ENCODE assay signal across 17 cellular contexts in the genomic region with DNA sequence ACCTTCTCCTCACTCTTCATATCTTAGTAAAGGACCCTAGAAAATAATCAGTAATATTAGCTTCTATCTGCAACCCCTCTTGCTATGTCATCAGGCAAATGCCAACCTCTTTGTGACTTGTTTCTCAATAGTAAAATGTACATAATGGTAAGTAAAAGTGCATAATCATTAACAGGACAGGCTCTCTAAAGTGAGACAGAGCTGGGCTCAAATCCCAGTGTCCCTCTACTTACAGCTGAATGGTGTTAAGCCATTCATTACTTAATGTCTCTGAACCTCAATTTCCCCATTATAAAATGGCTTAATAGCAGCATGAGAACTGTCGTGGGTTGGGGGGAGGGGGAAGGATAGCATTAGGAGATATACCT.
DNase-seq lines count a peak whose midpoint lies in the region; ATAC-seq and TF ChIP-seq lines count a peak whose summit lies in the region.
"Had no signal": no experiment of that assay in that cellular context is flagged by ENCODE, and none has a peak within 500 bp of the region (broad histone marks: within the 10 kb centered on the region; RNA-seq: fewer than 3 reads in every experiment).

No MANE protein-coding gene starts in this region.

- no peak overlapping the region for H3K27ac Mint-ChIP-seq in activated T-cell treated with anti-CD3 and anti-CD28 coated beads, Interleukin-2, amount 50 U/mL, for 72 hours
- H3K27ac Mint-ChIP-seq in T-cell, result no peak overlapping the region
- H3K27ac Mint-ChIP-seq: activated CD4-positive, alpha-beta memory T cell treated with anti-CD3 and anti-CD28 coated beads for 36 hours; activated naive CD4-positive, alpha-beta T cell treated with anti-CD3 and anti-CD28 coated beads, Interleukin-2, amount 50 U/mL, for 24 hours; T-helper 1 cell treated with Interleukin-12 subunit alpha and Interleukin-12 subunit beta and Interleukin-4 antibody, amounts not matched to agents 30 μg/mL and 1 μg/mL, for 36 hours had no signal

- H4K20me1 ChIP-seq in OCI-LY1 (ENCODE audit: insufficient read depth, low read length), result no peaks in the 10 kb centered on the region

- no peak for ATAC-seq in activated T-cell treated with anti-CD3 and anti-CD28 coated beads, Interleukin-2, amount 50 U/mL, for 72 hours (replicated peaks in 1 of 2)
- ATAC-seq in activated T-cell treated with anti-CD3 and anti-CD28 coated beads, Interleukin-2, amount 50 U/mL, for 4 hours, result no peak
- peak; percentile 12 for ATAC-seq in HG02938 (IDR thresholded peaks at IDR 0.05; ENCODE audit: unreplicated experiment)
- ATAC-seq in upper lobe of right lung, result peak; percentile 38
- no peak for ATAC-seq in T-cell (replicated peaks in 1 of 4)
- no peak for ATAC-seq in HG02610 (IDR thresholded peaks at IDR 0.05; ENCODE audit: unreplicated experiment)
- ATAC-seq: sciatic nerve had no signal

- DNase-seq in activated T-cell treated with anti-CD3 and anti-CD28 coated beads, Interleukin-2, amount 50 U/mL, for 72 hours, result no peak
- DNase-seq in activated T-cell treated with anti-CD3 and anti-CD28 coated beads, Interleukin-2, amount 50 U/mL, for 4 hours, result no peak
- no peak for DNase-seq in upper lobe of right lung
- DNase-seq in T-cell, result no peak
- no peak for DNase-seq in superior temporal gyrus (ENCODE audit: extremely low spot score)
- DNase-seq: DMS 273 treated with DMSO at 0.1 percent for 48 hours, NCI-H187 treated with DMSO at 0.1 percent for 48 hours, OCI-M1, thyroid gland had no signal

- peak overlapping the region; percentile 38; the same call in 1 of the 2 replicates for H3K4me2 ChIP-seq in OCI-LY1 (ENCODE audit: low read length)

- peaks cover 9% of the 10 kb centered on the region for H3K4me1 Mint-ChIP-seq in activated T-cell treated with anti-CD3 and anti-CD28 coated beads, Interleukin-2, amount 50 U/mL, for 72 hours (ENCODE audit: low read depth)
- H3K4me1 Mint-ChIP-seq in activated T-cell treated with anti-CD3 and anti-CD28 coated beads, Interleukin-2, amount 50 U/mL, for 4 hours (ENCODE audit: low read depth), result no peaks in the 10 kb centered on the region
- H3K4me1 Mint-ChIP-seq in T-cell, result no peaks in the 10 kb centered on the region
- H3K4me1 Mint-ChIP-seq: activated naive CD4-positive, alpha-beta T cell treated with anti-CD3 and anti-CD28 coated beads, Interleukin-2, amount 50 U/mL, for 24 hours; central memory CD8-positive, alpha-beta T cell had no signal

- H3K27ac ChIP-seq in OCI-LY1 (ENCODE audit: low read depth, low read length, poor library complexity, severe bottlenecking) (no peak overlapping the region), upper lobe of right lung (no peak overlapping the region)
- H3K27ac ChIP-seq: thyroid gland had no signal

- no peaks in the 10 kb centered on the region for H3F3A ChIP-seq in OCI-LY1 (ENCODE audit: insufficient read depth, low read length)

- H3K36me3 ChIP-seq in OCI-LY1 (ENCODE audit: insufficient read depth, low read length) (no peaks in the 10 kb centered on the region), upper lobe of right lung (no peaks in the 10 kb centered on the region)
- H3K36me3 ChIP-seq: thyroid gland had no signal

- no peaks in the 10 kb centered on the region for H3K9me3 Mint-ChIP-seq in activated T-cell treated with anti-CD3 and anti-CD28 coated beads, Interleukin-2, amount 50 U/mL, for 72 hours
- H3K9me3 Mint-ChIP-seq in activated T-cell treated with anti-CD3 and anti-CD28 coated beads, Interleukin-2, amount 50 U/mL, for 4 hours, result no peaks in the 10 kb centered on the region
- no peaks in the 10 kb centered on the region for H3K9me3 Mint-ChIP-seq in T-cell
- H3K9me3 Mint-ChIP-seq: activated CD4-positive, alpha-beta memory T cell treated with anti-CD3 and anti-CD28 coated beads for 36 hours; activated naive CD4-positive, alpha-beta T cell treated with anti-CD3 and anti-CD28 coated beads, Interleukin-2, amount 50 U/mL, for 24 hours; central memory CD8-positive, alpha-beta T cell; T-helper 1 cell treated with Interleukin-12 subunit alpha and Interleukin-12 subunit beta and Interleukin-4 antibody, amounts not matched to agents 30 μg/mL and 1 μg/mL, for 36 hours had no signal

- peaks cover 10% of the 10 kb centered on the region; the same call in 1 of the 2 replicates for H3K27me3 ChIP-seq in OCI-LY1 (ENCODE audit: insufficient read depth, low read length)
- no peaks in the 10 kb centered on the region for H3K27me3 ChIP-seq in upper lobe of right lung
- H3K27me3 ChIP-seq: thyroid gland had no signal

- H3K4me3 ChIP-seq in OCI-LY1 (ENCODE audit: low read depth, low read length, poor library complexity, severe bottlenecking) (peak overlapping the region; percentile 8), upper lobe of right lung (no peak overlapping the region)
- H3K4me3 ChIP-seq: thyroid gland had no signal

- peaks cover 11% of the 10 kb centered on the region for H3K4me1 ChIP-seq in OCI-LY1 (ENCODE audit: insufficient read depth, low read length, severe bottlenecking)
- peaks cover 3% of the 10 kb centered on the region for H3K4me1 ChIP-seq in upper lobe of right lung
- H3K4me1 ChIP-seq: thyroid gland had no signal

- H3K79me2 ChIP-seq in OCI-LY1 (ENCODE audit: insufficient read depth, low read length), result no peaks in the 10 kb centered on the region

- H2AFZ ChIP-seq in OCI-LY1 (ENCODE audit: low read length), result no peak overlapping the region

- peaks cover 5% of the 10 kb centered on the region; the same call in 1 of the 2 replicates for H3K9me3 ChIP-seq in OCI-LY1 (ENCODE audit: low read length)
- no peaks in the 10 kb centered on the region for H3K9me3 ChIP-seq in upper lobe of right lung
- H3K9me3 ChIP-seq: thyroid gland had no signal

- H3K4me3 Mint-ChIP-seq in activated T-cell treated with anti-CD3 and anti-CD28 coated beads, Interleukin-2, amount 50 U/mL, for 72 hours, result peak overlapping the region; percentile 40 to 61
- H3K4me3 Mint-ChIP-seq in activated T-cell treated with anti-CD3 and anti-CD28 coated beads, Interleukin-2, amount 50 U/mL, for 4 hours, result no peak overlapping the region
- no peak overlapping the region for H3K4me3 Mint-ChIP-seq in T-cell
- H3K4me3 Mint-ChIP-seq: activated CD4-positive, alpha-beta memory T cell treated with anti-CD3 and anti-CD28 coated beads for 36 hours; activated naive CD4-positive, alpha-beta T cell treated with anti-CD3 and anti-CD28 coated beads, Interleukin-2, amount 50 U/mL, for 24 hours; central memory CD8-positive, alpha-beta T cell; T-helper 1 cell treated with Interleukin-12 subunit alpha and Interleukin-12 subunit beta and Interleukin-4 antibody, amounts not matched to agents 30 μg/mL and 1 μg/mL, for 36 hours had no signal

- H3K9ac ChIP-seq in OCI-LY1 (ENCODE audit: low read length), result no peak overlapping the region

- POLR2A ChIA-PET in T-cell (lab: Charles Lee), result interaction anchor here in 1 of 2 donors (0.7 kb wide), 1 partner anchor 107 kb away, joined by 6 read pairs; no protein-coding TSS in a partner anchor

- TF ChIP-seq CTCF in OCI-LY1 (IDR thresholded peaks at IDR 0.05; ENCODE audit: low read length), result no peak
- no peak for TF ChIP-seq CTCF in upper lobe of right lung (IDR thresholded peaks at IDR 0.05)

- H3K9me2 ChIP-seq in OCI-LY1 (ENCODE audit: low read depth, low read length), result no peaks in the 10 kb centered on the region

- no peaks in the 10 kb centered on the region for H3K36me3 Mint-ChIP-seq in activated T-cell treated with anti-CD3 and anti-CD28 coated beads, Interleukin-2, amount 50 U/mL, for 72 hours (ENCODE audit: insufficient read depth in 2 of 2)
- no peaks in the 10 kb centered on the region for H3K36me3 Mint-ChIP-seq in activated T-cell treated with anti-CD3 and anti-CD28 coated beads, Interleukin-2, amount 50 U/mL, for 4 hours (ENCODE audit: insufficient read depth)
- no peaks in the 10 kb centered on the region for H3K36me3 Mint-ChIP-seq in T-cell
- H3K36me3 Mint-ChIP-seq: activated CD4-positive, alpha-beta memory T cell treated with anti-CD3 and anti-CD28 coated beads for 36 hours; activated naive CD4-positive, alpha-beta T cell treated with anti-CD3 and anti-CD28 coated beads, Interleukin-2, amount 50 U/mL, for 24 hours had no signal

- CTCF ChIA-PET in T-cell (lab: Charles Lee), result interaction anchor here in 1 of 2 donors (0.6 kb wide), 1 partner anchor 18 kb away, joined by 3 read pairs; no protein-coding TSS in a partner anchor

- peaks cover 14% of the 10 kb centered on the region for H3K27me3 Mint-ChIP-seq in activated T-cell treated with anti-CD3 and anti-CD28 coated beads, Interleukin-2, amount 50 U/mL, for 72 hours (ENCODE audit: low read depth)
- peaks cover 19% of the 10 kb centered on the region for H3K27me3 Mint-ChIP-seq in activated T-cell treated with anti-CD3 and anti-CD28 coated beads, Interleukin-2, amount 50 U/mL, for 4 hours (ENCODE audit: low read depth)
- H3K27me3 Mint-ChIP-seq in T-cell, result peaks cover 13 to 18% of the 10 kb centered on the region in 2 donors

- intact Hi-C loops in upper lobe of right lung (cut with DNase I), result no loop called here

Comparison
In these comparisons a context has a peak if more than half of its experiments do, and no peak if none do; other contexts are left out.
1. H3K4me3 Mint-ChIP-seq: peak in activated T-cell treated with anti-CD3 and anti-CD28 coated beads, Interleukin-2, amount 50 U/mL, for 72 hours (2 of 2); none in activated T-cell treated with anti-CD3 and anti-CD28 coated beads, Interleukin-2, amount 50 U/mL, for 4 hours (single experiment) and T-cell (0 of 3).
2. ATAC-seq: peak in HG02938 (single experiment) and upper lobe of right lung (single experiment); none in activated T-cell treated with anti-CD3 and anti-CD28 coated beads, Interleukin-2, amount 50 U/mL, for 72 hours (0 of 2), activated T-cell treated with anti-CD3 and anti-CD28 coated beads, Interleukin-2, amount 50 U/mL, for 4 hours (0 of 2), T-cell (0 of 4) and HG02610 (single experiment).